Comparison of ENCODE assay signal across 8 cellular contexts in genomic region chrX:20267924-20268701, GRCh38. TPM values are rescaled to one million over a fixed set of nuclear protein-coding genes. Genes with fewer than 3 reads are reported as not detected.
DNase-seq lines count a peak whose midpoint lies in the region; ATAC-seq, FAIRE-seq and TF ChIP-seq lines count a peak whose summit lies in the region.

No MANE protein-coding gene starts in this region.

- H3K9me1 ChIP-seq in K562 (ENCODE audit: control insufficient read depth, insufficient read depth, low read length) = no peaks in the 10 kb centered on the region

- no peak overlapping the region for H3K9ac ChIP-seq in K562 (ENCODE audit: insufficient read depth in 1 of 2, low read depth in 2 of 2, low read length in 2 of 2)

- TF ChIP-seq RAD21 in K562 (CRISPR knock-in tag; conservative IDR thresholded peaks at IDR 0.05 in 1 of 2, IDR thresholded peaks at IDR 0.05 in 1 of 2) = no peak

- peaks cover 15% of the 10 kb centered on the region for H3K4me1 Mint-ChIP-seq in CD8-positive, alpha-beta T cell (ENCODE audit: low read depth)

- no peak overlapping the region for H3K27ac ChIP-seq in CD8-positive, alpha-beta T cell (ENCODE audit: low read depth, low read length)
- H3K27ac ChIP-seq in K562 (ENCODE audit: extremely low read depth, low read depth, low read length) (no peak overlapping the region), psoas muscle (peak overlapping the region; percentile 89)

- H3K4me1 ChIP-seq in CD8-positive, alpha-beta T cell (ENCODE audit: insufficient read depth, low read length) = peaks cover 11% of the 10 kb centered on the region
- H3K4me1 ChIP-seq in K562 (replicated peaks in 1 of 2; ENCODE audit: control insufficient read depth in 2 of 2, insufficient read depth in 2 of 2, low read length in 2 of 2) = peaks cover 13 to 23% of the 10 kb centered on the region in 2 experiments
- peaks cover 7% of the 10 kb centered on the region for H3K4me1 ChIP-seq in psoas muscle

- intact Hi-C loops in CD8-positive, alpha-beta T cell (cut with DNase I, micrococcal nuclease) = loop anchor here (2.0 to 5.0 kb wide), 4 partner anchors 15 to 1569 kb away; partner anchors contain the start of genes EIF1AX (in 2 of the 2), BCLAF3 (in 1 of the 2) and MBTPS2 (in 1 of the 2)
- intact Hi-C loops in K562 (cut with micrococcal nuclease) (loop anchor here (5.0 to 10.0 kb wide), 2 partner anchors 46 to 97 kb away; no protein-coding TSS in a partner anchor), psoas muscle (cut with DNase I) (loop anchor here in 1 of 2 donors (5.0 to 10.0 kb wide), 2 partner anchors 47 to 94 kb away; no protein-coding TSS in a partner anchor)

- H3K36me3 Mint-ChIP-seq in CD8-positive, alpha-beta T cell = peaks cover 8% of the 10 kb centered on the region

- peak in 4 of 7 experiments; percentile 0 to 54 (median 14) for DNase-seq in CD8-positive, alpha-beta T cell
- DNase-seq in NCI-H69 (lab: John Stamatoyannopoulos, UW) (peak; percentile 61), K562 (ENCODE audit: extremely low read depth in 1 of 4, low spot score in 3 of 4) (peak in 2 of 4 experiments; percentile 7 to 8), hypothalamus (lab: John Stamatoyannopoulos, UW) (peak in 43 of 51 donors; percentile 0 to 38 (median 6)), psoas muscle (peak; percentile 61 to 74), KG1 (lab: John Stamatoyannopoulos, UW) (no peak), T1000 (lab: John Stamatoyannopoulos, UW) (no peak), RKO (ENCODE audit: low spot score) (no peak)

- no peaks in the 10 kb centered on the region for H3K36me3 ChIP-seq in CD8-positive, alpha-beta T cell (ENCODE audit: insufficient read depth, low read length)
- H3K36me3 ChIP-seq in K562 (ENCODE audit: control insufficient read depth, insufficient read depth, low read length) (no peaks in the 10 kb centered on the region), psoas muscle (ENCODE audit: insufficient read depth in 1 of 2, low read depth in 1 of 2) (no peaks in the 10 kb centered on the region)

- in situ Hi-C loops in K562 (cut with MboI) = no loop called here

- H3K79me2 ChIP-seq in K562 (ENCODE audit: control insufficient read depth, insufficient read depth, low read length) = peaks cover 33% of the 10 kb centered on the region

- no peaks in the 10 kb centered on the region for H3K27me3 Mint-ChIP-seq in CD8-positive, alpha-beta T cell (ENCODE audit: low read depth)

- no peak for FAIRE-seq in K562 (lab: Jason Lieb, UNC)

- no peak for TF ChIP-seq POLR2A in K562 (conservative IDR thresholded peaks at IDR 0.05)

- H3K9me3 Mint-ChIP-seq in CD8-positive, alpha-beta T cell = no peaks in the 10 kb centered on the region

- H3K4me2 ChIP-seq in K562 (ENCODE audit: insufficient read depth, low read length) = no peak overlapping the region

- CTCF ChIA-PET in CD8-positive, alpha-beta T cell (lab: Charles Lee) = interaction anchor here (1.1 kb wide), 1 partner anchor 16 kb away, joined by 3 read pairs; no protein-coding TSS in a partner anchor
- CTCF ChIA-PET in K562 (lab: Yijun Ruan, JAX; ENCODE audit: low intra/inter-chr PET ratio) = no interaction called here

- POLR2A ChIA-PET in CD8-positive, alpha-beta T cell (lab: Charles Lee) = interaction anchor here (0.6 to 1.1 kb wide), 3 partner anchors 27 to 151 kb away, joined by 3 read pairs; no protein-coding TSS in a partner anchor
- POLR2A ChIA-PET in K562 (lab: Yijun Ruan, JAX) = no interaction called here

- no peaks in the 10 kb centered on the region for H3K27me3 ChIP-seq in CD8-positive, alpha-beta T cell (ENCODE audit: insufficient read depth, low read length)
- H3K27me3 ChIP-seq in K562 (ENCODE audit: control insufficient read depth in 2 of 2, insufficient read depth in 2 of 2, low read length in 2 of 2) = no peaks in the 10 kb centered on the region
- H3K27me3 ChIP-seq in psoas muscle (ENCODE audit: insufficient read depth in 3 of 3, low read length in 2 of 3) = no peaks in the 10 kb centered on the region

- no peaks in the 10 kb centered on the region for H3K9me3 ChIP-seq in CD8-positive, alpha-beta T cell (ENCODE audit: low read length)
- H3K9me3 ChIP-seq in K562 (replicated peaks; ENCODE audit: control insufficient read depth, insufficient read depth, low read depth, low read length) (no peaks in the 10 kb centered on the region), psoas muscle (no peaks in the 10 kb centered on the region)

- H2AFZ ChIP-seq in K562 (ENCODE audit: low read depth, low read length) = 0 out of 2 replicates have a peak overlapping the region, but pooled peaks have one; percentile 93

- WGBS in K562 (ENCODE audit: insufficient coverage, low coverage, missing lambda C conversion rate) = 86% methylated on average over 22 of the region's 54 CpGs
- WGBS in psoas muscle, 3 donors = 11 to 43% (median 38%) methylated on average over 26 to 54 of the region's 54 CpGs

- H3K27ac Mint-ChIP-seq in CD8-positive, alpha-beta T cell = peak overlapping the region; percentile 57

- TF ChIP-seq EP300 in K562 (IDR thresholded peaks at IDR 0.05; ENCODE audit: low read length) = no peak

- no peaks in the 10 kb centered on the region for H4K20me1 ChIP-seq in K562 (replicated peaks; ENCODE audit: control insufficient read depth, insufficient read depth, low read length)

- peak overlapping the region; percentile 94 for H3K4me3 Mint-ChIP-seq in CD8-positive, alpha-beta T cell

- BruUV-seq in K562 (replicated peaks; lab: Mats Ljungman, UMichigan) = no TSS peak

- TF ChIP-seq CTCF in CD8-positive, alpha-beta T cell (IDR thresholded peaks at IDR 0.05) = no peak
- no peak for TF ChIP-seq CTCF in K562 (IDR thresholded peaks at IDR 0.05 in 2 of 3, conservative IDR thresholded peaks at IDR 0.05 in 1 of 3; ENCODE audit: insufficient read depth in 2 of 3, low read depth in 1 of 3, low read length in 3 of 3)
- no peak for TF ChIP-seq CTCF in psoas muscle (IDR thresholded peaks at IDR 0.05)

- H3K4me3 ChIP-seq in CD8-positive, alpha-beta T cell (ENCODE audit: low read depth, low read length) = no peak overlapping the region
- H3K4me3 ChIP-seq in K562 = no peak overlapping the region
- peak overlapping the region; percentile 74 for H3K4me3 ChIP-seq in psoas muscle

- no peak for ATAC-seq in CD8-positive, alpha-beta T cell
- ATAC-seq in K562 = no peak
- peak in 2 of 4 donors; percentile 14 to 19 for ATAC-seq in psoas muscle

TF ChIP-seq in K562, 482 proteins besides CTCF, POLR2A, EP300 and RAD21:
- TF ChIP-seq ZSCAN29 (IDR thresholded peaks at IDR 0.05) (no peak), CHD1 (IDR thresholded peaks at IDR 0.05; ENCODE audit: low read length) (no peak), ZFX (CRISPR knock-in tag; IDR thresholded peaks at IDR 0.05) (no peak), ZBTB33 (CRISPR knock-in tag; IDR thresholded peaks at IDR 0.05) (0 out of 2 replicates have a peak, but pooled peaks have one; percentile 56), EGR1 (conservative IDR thresholded peaks at IDR 0.05) (peak; percentile 36; the same call in 1 of the 2 replicates), BCOR (IDR thresholded peaks at IDR 0.05) (no peak), SOX6 (IDR thresholded peaks at IDR 0.05) (no peak), VEZF1 (CRISPR knock-in tag; IDR thresholded peaks at IDR 0.05) (no peak), RFX5 (IDR thresholded peaks at IDR 0.05; ENCODE audit: low read depth, low read length) (no peak)

RNA-seq across cellular contexts. Expression of gene RPS6KA3, which starts 1.4 kb away (rescaled TPM):
- total RNA-seq in CD8-positive, alpha-beta T cell = 10 to 100 TPM; 36.9 to 37.3 TPM
- 14.9 and 51.4 TPM in 2 replicates for total RNA-seq in K562 (2011; cell fraction: chromatin; rRNA removed; ENCODE audit: low replicate concordance)
- 6.5 and 9.7 TPM in 2 replicates for total RNA-seq in K562 (2011; cell fraction: nucleolus; rRNA removed)
- 19.4 and 38.2 TPM in 2 replicates for total RNA-seq in K562 (2011; cell fraction: nucleoplasm; rRNA removed)
- total RNA-seq in K562 (2014; rRNA removed) (22.0 and 22.9 TPM in 2 replicates), K562 (2014; rRNA removed; fragmentation: Illumina TruSeq; extraction: Trizol) (48.8 and 59.8 TPM in 2 replicates), K562 (2015; rRNA removed; fragmentation: Illumina TruSeq; extraction: Trizol) (33.3 and 37.4 TPM in 2 replicates), K562 (2021) (42.6 and 45.2 TPM in 2 replicates), psoas muscle (10 to 100 TPM; 56.4 to 91.9 (median 77.2) TPM)
- polyA plus RNA-seq in K562 (2011; rRNA removed) (39.0 and 61.9 TPM in 2 replicates), K562 (2014; fragmentation: Illumina TruSeq; extraction: Trizol) (39.9 and 40.3 TPM in 2 replicates), K562 (2014; fragmentation: Nextera tagmentation; extraction: Ambion mirVana) (10 to 100 TPM; 10.9 to 21.9 TPM), K562 (2014; rRNA removed) (26.6 and 27.1 TPM in 2 replicates), psoas muscle (10 to 100 TPM; 35.4 to 82.8 (median 39.1) TPM)
- 20.5 and 23.2 TPM in 2 replicates for polyA plus RNA-seq in K562 (2011; cell fraction: cytosol; rRNA removed)
- 16.6 TPM in 2 replicates for polyA plus RNA-seq in K562 (2011; cell fraction: nucleus; rRNA removed)
- 28.0 and 29.8 TPM in 2 replicates for polyA plus RNA-seq in K562 (2012)
- polyA minus RNA-seq in K562 (2011; rRNA and poly(A)+ RNA removed) = 70.3 and 106 TPM in 2 replicates
- polyA minus RNA-seq in K562 (2011; cell fraction: cytosol; rRNA and poly(A)+ RNA removed) = 38.7 and 52.2 TPM in 2 replicates
- polyA minus RNA-seq in K562 (2011; cell fraction: nucleus; rRNA and poly(A)+ RNA removed) = 8.2 and 13.3 TPM in 2 replicates

Comparison
In these comparisons a context has a peak if more than half of its experiments do, and no peak if none do; other contexts are left out.
1. DNase-seq: peak in CD8-positive, alpha-beta T cell (4 of 7), NCI-H69 (single experiment), hypothalamus (43 of 51) and psoas muscle (2 of 2); none in KG1 (single experiment), T1000 (single experiment) and RKO (single experiment).